Comparison of ENCODE assay signal across 1 cellular context in the genomic region with DNA sequence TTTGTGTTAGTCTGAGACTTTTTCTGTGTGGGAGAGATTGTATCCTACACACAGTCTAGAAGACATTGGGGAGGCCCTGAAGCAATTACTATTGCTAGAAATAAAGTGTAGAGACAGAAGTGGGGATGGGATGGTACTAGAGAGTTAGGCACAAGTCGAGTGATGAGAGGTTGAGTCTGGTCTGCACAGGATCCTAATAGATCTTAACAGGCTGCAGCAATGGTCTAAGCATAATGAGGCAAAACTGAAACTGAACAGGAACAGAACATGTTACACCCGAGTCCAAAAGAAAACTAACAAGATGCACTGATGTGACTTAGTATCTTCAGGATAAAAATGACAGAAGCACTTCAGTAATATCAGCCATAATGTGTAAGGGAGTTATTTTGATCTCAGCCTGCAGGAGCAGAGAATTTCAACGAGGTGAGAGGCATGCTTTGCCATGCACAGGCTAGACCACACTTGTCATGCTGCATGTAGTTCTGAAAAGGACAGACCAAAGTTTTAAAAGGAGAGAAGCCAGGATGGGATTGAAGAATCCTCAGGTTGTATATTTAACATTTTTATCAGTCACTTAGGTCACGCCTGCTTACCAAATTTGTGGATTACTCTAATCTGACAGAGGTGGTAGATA.
TF ChIP-seq lines count a peak whose summit lies in the region.

No MANE protein-coding gene starts in this region.

TF ChIP-seq in IMR-90, 13 proteins besides CTCF, POLR2A, EP300 and RAD21 (continued from another document):
- no peak for TF ChIP-seq BHLHE40 (IDR thresholded peaks at IDR 0.05; ENCODE audit: low read depth, low read length)
- no peak for TF ChIP-seq SMC3 (IDR thresholded peaks at IDR 0.05; ENCODE audit: low read depth, low read length)
- no peak for TF ChIP-seq FOS (IDR thresholded peaks at IDR 0.05; ENCODE audit: low read depth, low read length)
- TF ChIP-seq CHD1 (IDR thresholded peaks at IDR 0.05; ENCODE audit: low read depth, low read length) = no peak
- TF ChIP-seq NFE2L2 (IDR thresholded peaks at IDR 0.05; ENCODE audit: low read depth, low read length) = no peak
- TF ChIP-seq CEBPB (IDR thresholded peaks at IDR 0.05; ENCODE audit: low read depth, low read length) = no peak
- TF ChIP-seq MXI1 (IDR thresholded peaks at IDR 0.05; ENCODE audit: borderline replicate concordance, low read depth, low read length) = no peak
